8 cellular contexts compared by ENCODE assay signal in the genomic region with DNA sequence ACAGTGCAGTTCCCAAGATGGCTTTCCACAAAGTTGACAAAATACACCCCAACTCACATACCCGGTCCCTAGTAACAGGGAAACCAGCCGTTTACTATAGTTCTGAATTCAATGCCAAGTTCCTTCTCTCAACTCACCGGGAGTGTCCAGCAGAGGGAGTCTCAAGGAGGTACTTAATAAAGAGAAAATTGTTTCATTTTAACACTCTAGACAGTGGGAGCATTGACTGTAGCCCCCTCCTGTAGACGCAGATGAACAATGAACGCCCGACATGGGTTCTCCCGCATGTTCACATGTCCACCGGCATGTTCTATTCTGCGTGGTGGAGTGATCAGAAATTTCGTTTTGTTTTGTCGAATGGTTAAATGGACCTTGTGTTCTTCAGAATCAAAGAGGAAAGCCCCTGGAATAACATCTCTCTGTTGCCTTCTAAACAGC. TPM values are rescaled to one million over a fixed set of nuclear protein-coding genes. Genes with fewer than 3 reads are reported as not detected.
DNase-seq lines count a peak whose midpoint lies in the region; ATAC-seq and TF ChIP-seq lines count a peak whose summit lies in the region.

No MANE protein-coding gene starts in this region.

- DNase-seq in Calu3 (peak; percentile 69), GM23338 (ENCODE audit: low spot score) (peak; percentile 83), NCI-H2107 (lab: John Stamatoyannopoulos, UW) (peak; percentile 29), cerebellum (ENCODE audit: low spot score) (peak; percentile 59), kidney glomerular epithelial cell (lab: John Stamatoyannopoulos, UW) (peak; percentile 81)
- peak; percentile 37 for DNase-seq in stimulated activated CD4-positive, alpha-beta T cell treated with anti-CD3 and anti-CD28 coated beads, Interleukin-12 subunit alpha, Interleukin-12 subunit beta, amount 100 ng/mL, for 4 hours

- no peak overlapping the region for H2AFZ ChIP-seq in GM23338

- CTCF ChIA-PET in Calu3 (lab: Charles Lee) = no interaction called here

- peaks cover 14% of the 10 kb centered on the region for H3K4me1 ChIP-seq in GM23338 (ENCODE audit: insufficient read depth)

- 0 out of 2 replicates have a peak, but pooled peaks cover 6% of the 10 kb centered on the region for H3F3A ChIP-seq in GM23338 (replicated peaks; ENCODE audit: low read depth)

- H3K27ac ChIP-seq in GM23338 (ENCODE audit: low read depth) = no peak overlapping the region
- H3K27ac ChIP-seq in VCaP = peak overlapping the region; percentile 100

- no peaks in the 10 kb centered on the region for H3K36me3 ChIP-seq in GM23338 (ENCODE audit: insufficient read depth)

- H3K9me2 ChIP-seq in GM23338 (ENCODE audit: insufficient read depth) = no peaks in the 10 kb centered on the region

- H3K4me1 Mint-ChIP-seq in Calu3 (ENCODE audit: low read depth, unreplicated experiment) (peaks cover 45% of the 10 kb centered on the region), GM23338 (peaks cover 37% of the 10 kb centered on the region)

- H3K27me3 ChIP-seq in GM23338 (ENCODE audit: insufficient read depth) = peaks cover 40% of the 10 kb centered on the region

- peak overlapping the region; percentile 95 for H3K4me3 Mint-ChIP-seq in Calu3 (ENCODE audit: low read depth, unreplicated experiment)
- peak overlapping the region; percentile 97 for H3K4me3 Mint-ChIP-seq in GM23338

- H4K20me1 ChIP-seq in GM23338 (replicated peaks; ENCODE audit: insufficient read depth) = peaks cover 7% of the 10 kb centered on the region; the same call in 1 of the 2 replicates

- no peaks in the 10 kb centered on the region for H3K9me3 Mint-ChIP-seq in Calu3 (ENCODE audit: low read depth, unreplicated experiment)
- no peaks in the 10 kb centered on the region; the same call in 2 of the 3 replicates for H3K9me3 Mint-ChIP-seq in GM23338

- H3K36me3 Mint-ChIP-seq in Calu3 (ENCODE audit: insufficient read depth, unreplicated experiment) (peaks cover 25% of the 10 kb centered on the region), GM23338 (ENCODE audit: low read depth) (peaks cover 7% of the 10 kb centered on the region; the same call in 2 of the 3 replicates)

- intact Hi-C loops in Calu3 (cut with micrococcal nuclease; ENCODE audit: unreplicated experiment) = loop anchor here (1.0 to 5.0 kb wide), 6 partner anchors 43 to 226 kb away; a partner anchor contains a TSS

- H3K4me3 ChIP-seq in GM23338 = peak overlapping the region; percentile 96

- peak overlapping the region; percentile 84 for H3K27ac Mint-ChIP-seq in Calu3 (ENCODE audit: unreplicated experiment)
- no peak overlapping the region for H3K27ac Mint-ChIP-seq in GM23338

- BruUV-seq in Calu3 (replicated peaks; lab: Mats Ljungman, UMichigan) = no TSS peak

- H3K4me2 ChIP-seq in GM23338 = peak overlapping the region; percentile 99

- peak; percentile 31 for ATAC-seq in GM23338
- ATAC-seq in GM18519 (IDR thresholded peaks at IDR 0.05; ENCODE audit: low FRiP score, unreplicated experiment) = no peak

- H3K79me2 ChIP-seq in GM23338 (replicated peaks; ENCODE audit: insufficient read depth) = peaks cover 34% of the 10 kb centered on the region

- peak; percentile 72 for TF ChIP-seq CTCF in Calu3 (IDR thresholded peaks at IDR 0.05; ENCODE audit: unreplicated experiment)
- TF ChIP-seq CTCF in GM23338 (conservative IDR thresholded peaks at IDR 0.05; ENCODE audit: low read depth in 2 of 2) = peak; percentile 61 to 75
- TF ChIP-seq CTCF in VCaP (conservative IDR thresholded peaks at IDR 0.05) = peak; percentile 85

- peaks cover 19% of the 10 kb centered on the region for H3K27me3 Mint-ChIP-seq in Calu3 (ENCODE audit: unreplicated experiment)
- peaks cover 27% of the 10 kb centered on the region for H3K27me3 Mint-ChIP-seq in GM23338 (ENCODE audit: insufficient read depth, low read depth, poor library complexity)

TF ChIP-seq in GM23338, 12 proteins besides CTCF, POLR2A, EP300 and RAD21:
- TF ChIP-seq CREB1 (CRISPR knock-in tag; IDR thresholded peaks at IDR 0.05; ENCODE audit: low read depth) = no peak
- no peak for TF ChIP-seq EZH2phosphoT487 (IDR thresholded peaks at IDR 0.05; ENCODE audit: unreplicated experiment)
- TF ChIP-seq ZNF331 (CRISPR knock-in tag; IDR thresholded peaks at IDR 0.05; ENCODE audit: low read depth) = no peak
- TF ChIP-seq STAT1 (IDR thresholded peaks at IDR 0.05; ENCODE audit: unreplicated experiment) = no peak
- no peak for TF ChIP-seq NANOG (IDR thresholded peaks at IDR 0.05; ENCODE audit: borderline replicate concordance)
- no peak for TF ChIP-seq EZH2 (IDR thresholded peaks at IDR 0.05; ENCODE audit: low read depth, unreplicated experiment)
- TF ChIP-seq, protein P1, sequence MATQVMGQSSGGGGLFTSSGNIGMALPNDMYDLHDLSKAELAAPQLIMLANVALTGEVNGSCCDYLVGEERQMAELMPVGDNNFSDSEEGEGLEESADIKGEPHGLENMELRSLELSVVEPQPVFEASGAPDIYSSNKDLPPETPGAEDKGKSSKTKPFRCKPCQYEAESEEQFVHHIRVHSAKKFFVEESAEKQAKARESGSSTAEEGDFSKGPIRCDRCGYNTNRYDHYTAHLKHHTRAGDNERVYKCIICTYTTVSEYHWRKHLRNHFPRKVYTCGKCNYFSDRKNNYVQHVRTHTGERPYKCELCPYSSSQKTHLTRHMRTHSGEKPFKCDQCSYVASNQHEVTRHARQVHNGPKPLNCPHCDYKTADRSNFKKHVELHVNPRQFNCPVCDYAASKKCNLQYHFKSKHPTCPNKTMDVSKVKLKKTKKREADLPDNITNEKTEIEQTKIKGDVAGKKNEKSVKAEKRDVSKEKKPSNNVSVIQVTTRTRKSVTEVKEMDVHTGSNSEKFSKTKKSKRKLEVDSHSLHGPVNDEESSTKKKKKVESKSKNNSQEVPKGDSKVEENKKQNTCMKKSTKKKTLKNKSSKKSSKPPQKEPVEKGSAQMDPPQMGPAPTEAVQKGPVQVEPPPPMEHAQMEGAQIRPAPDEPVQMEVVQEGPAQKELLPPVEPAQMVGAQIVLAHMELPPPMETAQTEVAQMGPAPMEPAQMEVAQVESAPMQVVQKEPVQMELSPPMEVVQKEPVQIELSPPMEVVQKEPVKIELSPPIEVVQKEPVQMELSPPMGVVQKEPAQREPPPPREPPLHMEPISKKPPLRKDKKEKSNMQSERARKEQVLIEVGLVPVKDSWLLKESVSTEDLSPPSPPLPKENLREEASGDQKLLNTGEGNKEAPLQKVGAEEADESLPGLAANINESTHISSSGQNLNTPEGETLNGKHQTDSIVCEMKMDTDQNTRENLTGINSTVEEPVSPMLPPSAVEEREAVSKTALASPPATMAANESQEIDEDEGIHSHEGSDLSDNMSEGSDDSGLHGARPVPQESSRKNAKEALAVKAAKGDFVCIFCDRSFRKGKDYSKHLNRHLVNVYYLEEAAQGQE (IDR thresholded peaks at IDR 0.05; ENCODE audit: unreplicated experiment) = no peak

RNA-seq across cellular contexts. Expression of a gene that starts 1.9 kb away (rescaled TPM):
- total RNA-seq in Calu3 (2022) (30.9 and 33.4 TPM in 2 replicates), cerebellum (33.3 TPM)
- total RNA-seq in GM23338 (2014; rRNA removed; shearing (Covaris generic)) = 13.8 and 16.9 TPM in 2 replicates
- 5.9 and 7.3 TPM in 2 replicates for polyA plus RNA-seq in GM23338 (2016; fragmentation: Nextera tagmentation; extraction: Ambion mirVana)

RNA-seq across cellular contexts. Expression of a gene that starts 53.2 kb away (rescaled TPM):
- total RNA-seq in Calu3 (2022) (31.2 and 33.0 TPM in 2 replicates), cerebellum (3.8 TPM)
- 1.0 TPM in 1 of 2 replicates, not detected in the other for total RNA-seq in GM23338 (2014; rRNA removed; shearing (Covaris generic))
- polyA plus RNA-seq in GM23338 (2016; fragmentation: Nextera tagmentation; extraction: Ambion mirVana) = 0.89 and 1.3 TPM in 2 replicates

Comparison
In these comparisons a context has a peak if more than half of its experiments do, and no peak if none do; other contexts are left out.
1. DNase-seq: peak in every context shown above with its lines; median percentile 83 in GM23338; 81 in kidney glomerular epithelial cell; 69 in Calu3; 59 in cerebellum; 37 in stimulated activated CD4-positive, alpha-beta T cell treated with anti-CD3 and anti-CD28 coated beads, Interleukin-12 subunit alpha, Interleukin-12 subunit beta, amount 100 ng/mL, for 4 hours; 29 in NCI-H2107.